In the genomic region with DNA sequence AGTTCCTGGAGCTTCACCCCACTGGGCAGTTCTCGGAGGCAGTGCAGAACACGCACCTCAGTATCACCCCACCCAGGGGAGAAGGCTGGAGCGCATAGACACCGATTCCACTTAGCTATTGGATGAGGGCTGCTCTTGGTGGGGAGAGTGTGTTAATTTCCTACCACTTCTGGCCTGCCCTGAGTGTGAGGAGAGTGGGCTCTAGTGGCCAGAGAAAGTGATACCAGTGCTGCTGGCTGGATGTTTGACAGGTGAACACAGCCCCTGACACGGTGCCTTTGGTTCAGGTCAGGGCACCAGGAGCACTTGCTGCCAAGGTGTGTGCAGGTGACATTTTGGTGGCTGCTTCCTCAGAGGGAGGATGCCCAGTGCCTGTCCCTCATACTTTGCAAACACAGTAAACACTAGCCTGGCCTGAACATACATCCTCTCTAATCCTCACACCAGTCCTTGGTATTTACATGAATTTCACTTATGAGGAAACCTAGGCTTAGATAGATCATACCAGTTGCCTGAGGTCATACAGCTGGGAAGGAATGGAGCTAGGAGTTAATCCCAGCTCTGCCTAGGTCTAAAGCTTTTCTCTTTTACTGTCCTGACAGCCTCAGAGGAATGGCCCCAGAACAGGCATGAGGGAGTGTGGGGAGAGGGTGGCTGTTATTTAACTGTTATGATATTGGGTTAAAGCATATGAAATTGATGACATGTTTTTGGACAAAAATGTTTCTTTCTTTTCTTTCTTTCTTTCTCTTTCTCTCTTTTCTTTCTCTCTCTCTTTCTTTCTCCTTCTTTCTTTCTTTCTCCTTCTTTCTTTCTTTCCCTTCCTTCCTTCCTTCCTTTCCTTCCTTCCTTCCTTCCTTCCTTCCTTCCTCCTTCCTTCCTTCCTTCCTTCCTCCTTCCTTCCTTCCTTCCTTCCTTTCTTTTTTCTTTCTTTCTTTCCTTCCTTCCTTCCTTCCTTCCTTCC, we compare ENCODE assay signal across 8 cellular contexts. TPM values are rescaled to one million over a fixed set of nuclear protein-coding genes. Genes with fewer than 3 reads are reported as not detected.
DNase-seq lines count a peak whose midpoint lies in the region; ATAC-seq and TF ChIP-seq lines count a peak whose summit lies in the region.
"Had no signal": no experiment of that assay in that cellular context is flagged by ENCODE, and none has a peak within 500 bp of the region (broad histone marks: within the 10 kb centered on the region; RNA-seq: fewer than 3 reads in every experiment).

No MANE protein-coding gene starts in this region.

- peak; percentile 36 for DNase-seq in ELR (ENCODE audit: low read depth)
- DNase-seq in NOMO-1 treated with dmso at 0.1 percent for 144 hours (lab: John Stamatoyannopoulos, UW; ENCODE audit: unreplicated experiment), result peak; percentile 36
- DNase-seq in choroid plexus epithelial cell (ENCODE audit: low read depth), result peak; percentile 30
- no peak for DNase-seq in GOT3 (lab: John Stamatoyannopoulos, UW)

- no peaks in the 10 kb centered on the region for H3K36me3 ChIP-seq in gastroesophageal sphincter

- peaks cover 8% of the 10 kb centered on the region for H3K9me3 Mint-ChIP-seq in nephron
- H3K9me3 Mint-ChIP-seq: T-helper 1 cell treated with Interleukin-12 subunit alpha and Interleukin-12 subunit beta and Interleukin-4 antibody, amounts not matched to agents 30 μg/mL and 1 μg/mL, for 36 hours had no signal

- peaks cover 86% of the 10 kb centered on the region for H3K27me3 ChIP-seq in gastroesophageal sphincter

- no peak overlapping the region for H3K27ac Mint-ChIP-seq in nephron
- H3K27ac Mint-ChIP-seq: T-helper 1 cell treated with Interleukin-12 subunit alpha and Interleukin-12 subunit beta and Interleukin-4 antibody, amounts not matched to agents 30 μg/mL and 1 μg/mL, for 36 hours had no signal

- TF ChIP-seq CTCF in choroid plexus epithelial cell (conservative IDR thresholded peaks at IDR 0.05; ENCODE audit: low read depth, low read length) (peak; percentile 42), nephron (IDR thresholded peaks at IDR 0.05; ENCODE audit: unreplicated experiment in 3 of 3) (peak in 2 of 3 experiments; percentile 25 to 27), gastroesophageal sphincter (IDR thresholded peaks at IDR 0.05) (peak in 1 of 4 experiments; percentile 4)

- no peak for TF ChIP-seq EP300 in gastroesophageal sphincter (IDR thresholded peaks at IDR 0.05)

- 22 to 33% methylated on average over 2 to 3 of the region's 5 CpGs for WGBS in gastroesophageal sphincter (ENCODE audit: low coverage in 1 of 2), 2 donors

- H3K27ac ChIP-seq in gastroesophageal sphincter, result no peak overlapping the region

- H3K4me3 ChIP-seq in choroid plexus epithelial cell (ENCODE audit: low read depth, low read length), result no peak overlapping the region
- no peak overlapping the region for H3K4me3 ChIP-seq in gastroesophageal sphincter

- H3K9me3 ChIP-seq in gastroesophageal sphincter, result no peaks in the 10 kb centered on the region

- no peak for TF ChIP-seq POLR2A in gastroesophageal sphincter (IDR thresholded peaks at IDR 0.05)

- H3K4me3 Mint-ChIP-seq in nephron, result no peak overlapping the region
- H3K4me3 Mint-ChIP-seq: T-helper 1 cell treated with Interleukin-12 subunit alpha and Interleukin-12 subunit beta and Interleukin-4 antibody, amounts not matched to agents 30 μg/mL and 1 μg/mL, for 36 hours had no signal

- peaks cover 4% of the 10 kb centered on the region for H3K36me3 Mint-ChIP-seq in nephron (ENCODE audit: low read depth)

- peak; percentile 72 for ATAC-seq in GM21786 (IDR thresholded peaks at IDR 0.05; ENCODE audit: unreplicated experiment)
- ATAC-seq in gastroesophageal sphincter, result no peak

- peaks cover 77% of the 10 kb centered on the region for H3K27me3 Mint-ChIP-seq in nephron (ENCODE audit: low read depth)

- peaks cover 0 to 10% (median 4%) of the 10 kb centered on the region in 3 donors for H3K4me1 ChIP-seq in gastroesophageal sphincter

- H3K4me1 Mint-ChIP-seq in nephron, result peaks cover 5% of the 10 kb centered on the region

RNA-seq across cellular contexts. Expression of a gene that starts 21.0 kb away (rescaled TPM):
- 1 to 10 TPM; 1.2 to 7.5 (median 2.4) TPM for total RNA-seq in gastroesophageal sphincter

RNA-seq across cellular contexts. Expression of a gene that starts 59.2 kb away (rescaled TPM):
- under 1 TPM in 1 of 4 donors, not detected in 3; 0.27 TPM for total RNA-seq in gastroesophageal sphincter
